21 cellular contexts compared by ENCODE assay signal in the genomic region with DNA sequence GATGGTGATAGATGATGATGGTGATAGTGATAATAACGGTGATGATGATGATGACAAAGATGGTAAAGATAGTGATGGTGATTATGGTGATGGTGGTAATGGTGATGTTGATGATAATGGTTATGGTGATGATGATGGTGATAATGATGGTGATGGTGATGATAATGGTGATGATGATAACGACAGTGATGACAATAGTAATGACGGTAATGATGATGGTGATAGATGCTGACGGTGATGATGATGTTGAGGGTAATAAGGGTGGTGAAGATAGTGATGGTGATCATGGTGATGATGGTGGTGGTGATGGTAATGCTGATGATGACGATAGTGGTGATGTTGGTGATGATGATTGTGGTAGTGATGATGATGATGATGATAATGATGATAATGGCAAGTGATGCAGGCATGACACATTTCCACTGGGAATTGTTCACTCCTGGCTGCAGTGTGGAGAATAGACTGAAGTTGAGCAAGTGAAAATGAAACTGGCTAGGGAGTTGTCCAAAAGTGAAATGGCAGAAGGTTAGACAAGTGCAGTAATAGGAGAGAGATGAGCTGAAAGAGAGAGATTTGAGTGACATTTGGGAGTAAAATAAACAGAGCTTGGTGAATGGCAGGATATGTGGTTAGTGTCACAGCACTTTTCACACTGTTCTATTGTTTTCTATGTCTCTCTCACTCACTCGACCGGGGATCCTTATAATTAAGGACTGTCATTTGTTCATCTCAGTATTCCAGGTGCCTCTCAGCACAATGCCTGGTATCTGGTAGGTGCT.
"Had no signal": no experiment of that assay in that cellular context is flagged by ENCODE, and none has a peak within 500 bp of the region (broad histone marks: within the 10 kb centered on the region; RNA-seq: fewer than 3 reads in every experiment).

No MANE protein-coding gene starts in this region.

- H3K4me3 ChIP-seq: left ventricle myocardium inferior, skin epidermis, transverse colon had no signal

- H3K4me1 Mint-ChIP-seq: activated CD4-positive, alpha-beta memory T cell treated with anti-CD3 and anti-CD28 coated beads, Interleukin-2, amount 10 ng/mL, durations not matched to agents 7 days and 5 days; activated CD4-positive, alpha-beta T cell treated with anti-CD3 and anti-CD28 coated beads for 36 hours; activated naive CD8-positive, alpha-beta T cell treated with anti-CD3 and anti-CD28 coated beads for 36 hours; brain; naive thymus-derived CD8-positive, alpha-beta T cell had no signal

- H3K9me3 Mint-ChIP-seq: activated CD4-positive, alpha-beta memory T cell treated with anti-CD3 and anti-CD28 coated beads, Interleukin-2, amount 10 ng/mL, durations not matched to agents 7 days and 5 days; activated naive CD8-positive, alpha-beta T cell treated with anti-CD3 and anti-CD28 coated beads for 36 hours; brain; dendritic cell treated with granulocyte-macrophage colony-stimulating factor and Interleukin-4, amounts not matched to agents 40 ng/mL and 50 ng/mL, for 4 days; naive thymus-derived CD8-positive, alpha-beta T cell had no signal

- ATAC-seq: activated CD4-positive, alpha-beta T cell treated with anti-CD3 and anti-CD28 coated beads for 36 hours; effector memory CD8-positive, alpha-beta T cell; naive thymus-derived CD8-positive, alpha-beta T cell had no signal

- H3K4me3 Mint-ChIP-seq: activated CD4-positive, alpha-beta memory T cell treated with anti-CD3 and anti-CD28 coated beads, Interleukin-2, amount 10 ng/mL, durations not matched to agents 7 days and 5 days; activated CD4-positive, alpha-beta T cell treated with anti-CD3 and anti-CD28 coated beads for 36 hours; activated naive CD8-positive, alpha-beta T cell treated with anti-CD3 and anti-CD28 coated beads for 36 hours; brain; dendritic cell treated with granulocyte-macrophage colony-stimulating factor and Interleukin-4, amounts not matched to agents 40 ng/mL and 50 ng/mL, for 4 days; effector memory CD8-positive, alpha-beta T cell; naive thymus-derived CD8-positive, alpha-beta T cell had no signal

- H3K27ac Mint-ChIP-seq: activated CD4-positive, alpha-beta memory T cell treated with anti-CD3 and anti-CD28 coated beads, Interleukin-2, amount 10 ng/mL, durations not matched to agents 7 days and 5 days; activated CD4-positive, alpha-beta T cell treated with anti-CD3 and anti-CD28 coated beads for 36 hours; activated naive CD8-positive, alpha-beta T cell treated with anti-CD3 and anti-CD28 coated beads for 36 hours; brain; dendritic cell treated with granulocyte-macrophage colony-stimulating factor and Interleukin-4, amounts not matched to agents 40 ng/mL and 50 ng/mL, for 4 days; effector memory CD8-positive, alpha-beta T cell; naive thymus-derived CD8-positive, alpha-beta T cell had no signal

- H3K27me3 Mint-ChIP-seq: activated CD4-positive, alpha-beta memory T cell treated with anti-CD3 and anti-CD28 coated beads, Interleukin-2, amount 10 ng/mL, durations not matched to agents 7 days and 5 days; activated naive CD8-positive, alpha-beta T cell treated with anti-CD3 and anti-CD28 coated beads for 36 hours; dendritic cell treated with granulocyte-macrophage colony-stimulating factor and Interleukin-4, amounts not matched to agents 40 ng/mL and 50 ng/mL, for 4 days; effector memory CD8-positive, alpha-beta T cell had no signal

- H3K4me1 ChIP-seq: transverse colon had no signal

- DNase-seq: activated CD4-positive, alpha-beta memory T cell treated with anti-CD3 and anti-CD28 coated beads, Interleukin-2, amount 10 ng/mL, durations not matched to agents 7 days and 5 days; activated CD4-positive, alpha-beta T cell treated with anti-CD3 and anti-CD28 coated beads for 36 hours; activated gamma-delta T cell treated with Interleukin-2 at 50 U/mL for 16 hours; activated naive CD8-positive, alpha-beta T cell treated with anti-CD3 and anti-CD28 coated beads for 36 hours; activated T-cell treated with anti-CD3 and anti-CD28 coated beads, Interleukin-2, amount 50 U/mL, for 48 hours; amygdala; cerebellar nuclear complex; effector memory CD8-positive, alpha-beta T cell; foreskin melanocyte; left ventricle myocardium inferior; naive thymus-derived CD8-positive, alpha-beta T cell; posterior cingulate gyrus; retina; stimulated activated CD4-positive, alpha-beta T cell treated with anti-CD3 and anti-CD28 coated beads, Interleukin-15, amount 100 ng/mL, for 24 hours; stimulated activated CD4-positive, alpha-beta T cell treated with anti-CD3 and anti-CD28 coated beads, Interleukin-4, amount 100 ng/mL, for 1 hour; stimulated activated naive CD4-positive, alpha-beta T cell; T-helper 2 cell; transverse colon had no signal

- H3K36me3 Mint-ChIP-seq: activated naive CD8-positive, alpha-beta T cell treated with anti-CD3 and anti-CD28 coated beads for 36 hours; brain; naive thymus-derived CD8-positive, alpha-beta T cell had no signal

- H3K9me3 ChIP-seq: left ventricle myocardium inferior, transverse colon had no signal

- H3K27me3 ChIP-seq: transverse colon had no signal

- H3K36me3 ChIP-seq: left ventricle myocardium inferior, transverse colon had no signal

- H3K27ac ChIP-seq: left ventricle myocardium inferior, skin epidermis, transverse colon had no signal
